In genomic region chr9:14136646-14137370, GRCh38 we compare ENCODE assay signal across 1 cellular context.
A peak's percentile ranks its signal among the peaks of the same experiment; 100 is the strongest.
TF ChIP-seq lines count a peak whose summit lies in the region.

No MANE protein-coding gene starts in this region.

TF ChIP-seq in HEK293, 187 proteins besides CTCF, POLR2A, EP300 and RAD21 (continued from another document and continues in another):
- no peak for TF ChIP-seq PATZ1 (tag by site-specific recombination; IDR thresholded peaks at IDR 0.05)
- no peak for TF ChIP-seq ZNF747 (tag by site-specific recombination; IDR thresholded peaks at IDR 0.05)
- peak; percentile 90 for TF ChIP-seq FEZF1 (tag by site-specific recombination; IDR thresholded peaks at IDR 0.05)
- no peak for TF ChIP-seq SP3 (tag by site-specific recombination; IDR thresholded peaks at IDR 0.05)
- TF ChIP-seq ZNF670 (tag by site-specific recombination; IDR thresholded peaks at IDR 0.05; ENCODE audit: low read depth), result no peak
- no peak for TF ChIP-seq ZNF585B (tag by site-specific recombination; IDR thresholded peaks at IDR 0.05)
- no peak; the same call in 1 of the 2 replicates for TF ChIP-seq ZBTB1 (tag by site-specific recombination; IDR thresholded peaks at IDR 0.05)
- TF ChIP-seq ZNF16 (tag by site-specific recombination; IDR thresholded peaks at IDR 0.05; ENCODE audit: low read depth), result no peak
- peak; percentile 56; the same call in 1 of the 2 replicates for TF ChIP-seq BCL11A (tag by site-specific recombination; IDR thresholded peaks at IDR 0.05; ENCODE audit: low read depth)
- no peak for TF ChIP-seq GLIS2 (tag by site-specific recombination; IDR thresholded peaks at IDR 0.05)
- no peak for TF ChIP-seq ZXDB (tag by site-specific recombination; IDR thresholded peaks at IDR 0.05)
- TF ChIP-seq ZNF560 (tag by site-specific recombination; IDR thresholded peaks at IDR 0.05; ENCODE audit: borderline replicate concordance), result no peak
- no peak for TF ChIP-seq SP2 (tag by site-specific recombination; IDR thresholded peaks at IDR 0.05)
- TF ChIP-seq ZNF394 (tag by site-specific recombination; IDR thresholded peaks at IDR 0.05; ENCODE audit: borderline replicate concordance), result no peak; the same call in 1 of the 2 replicates
- TF ChIP-seq ZSCAN18 (tag by site-specific recombination; IDR thresholded peaks at IDR 0.05), result no peak
- peak; percentile 78 for TF ChIP-seq INSM2 (tag by site-specific recombination; IDR thresholded peaks at IDR 0.05)
- TF ChIP-seq ZNF37A (tag by site-specific recombination; IDR thresholded peaks at IDR 0.05), result no peak
- no peak for TF ChIP-seq ZNF274 (IDR thresholded peaks at IDR 0.05; ENCODE audit: low read length)
- TF ChIP-seq ZNF274 (tag by site-specific recombination; IDR thresholded peaks at IDR 0.05; ENCODE audit: borderline replicate concordance), result no peak
- TF ChIP-seq ZNF146 (tag by site-specific recombination; IDR thresholded peaks at IDR 0.05), result no peak
- peak; percentile 94 for TF ChIP-seq ZNF600 (tag by site-specific recombination; IDR thresholded peaks at IDR 0.05)
- TF ChIP-seq ZNF280C (tag by site-specific recombination; IDR thresholded peaks at IDR 0.05), result no peak
- TF ChIP-seq ZNF426 (tag by site-specific recombination; IDR thresholded peaks at IDR 0.05), result no peak
- peak; percentile 49; the same call in 1 of the 2 replicates for TF ChIP-seq ZNF629 (tag by site-specific recombination; IDR thresholded peaks at IDR 0.05)
- TF ChIP-seq ZFP41 (tag by site-specific recombination; IDR thresholded peaks at IDR 0.05; ENCODE audit: borderline replicate concordance), result no peak
- no peak for TF ChIP-seq ZNF626 (tag by site-specific recombination; IDR thresholded peaks at IDR 0.05)
- TF ChIP-seq BCL11B (tag by site-specific recombination; IDR thresholded peaks at IDR 0.05; ENCODE audit: low read depth), result no peak
- peak; percentile 90 for TF ChIP-seq SCRT2 (tag by site-specific recombination; IDR thresholded peaks at IDR 0.05)
- no peak for TF ChIP-seq ZNF501 (tag by site-specific recombination; IDR thresholded peaks at IDR 0.05)
- no peak for TF ChIP-seq ZNF341 (tag by site-specific recombination; IDR thresholded peaks at IDR 0.05; ENCODE audit: low read depth)
- no peak for TF ChIP-seq ZNF214 (tag by site-specific recombination; IDR thresholded peaks at IDR 0.05; ENCODE audit: borderline replicate concordance)
- TF ChIP-seq ZNF169 (tag by site-specific recombination; IDR thresholded peaks at IDR 0.05), result no peak
- TF ChIP-seq ZNF132 (tag by site-specific recombination; IDR thresholded peaks at IDR 0.05; ENCODE audit: borderline replicate concordance), result no peak
- TF ChIP-seq ZNF76 (tag by site-specific recombination; IDR thresholded peaks at IDR 0.05; ENCODE audit: borderline replicate concordance, low read depth), result no peak
- TF ChIP-seq ZNF433 (tag by site-specific recombination; IDR thresholded peaks at IDR 0.05; ENCODE audit: low read depth), result no peak
- no peak for TF ChIP-seq PRDM10 (tag by site-specific recombination; IDR thresholded peaks at IDR 0.05)
- no peak for TF ChIP-seq ZNF350 (tag by site-specific recombination; IDR thresholded peaks at IDR 0.05)
- 0 out of 2 replicates have a peak, but pooled peaks have one; percentile 21 for TF ChIP-seq TCF7L2 (IDR thresholded peaks at IDR 0.05; ENCODE audit: borderline replicate concordance, low read depth, low read length)
- no peak for TF ChIP-seq ZNF26 (tag by site-specific recombination; IDR thresholded peaks at IDR 0.05)
- no peak for TF ChIP-seq KLF1 (tag by site-specific recombination; IDR thresholded peaks at IDR 0.05)
- no peak for TF ChIP-seq ZNF121 (tag by site-specific recombination; IDR thresholded peaks at IDR 0.05)
- peak; percentile 41 for TF ChIP-seq ZBTB17 (tag by site-specific recombination; IDR thresholded peaks at IDR 0.05)
- no peak for TF ChIP-seq ZNF202 (tag by site-specific recombination; IDR thresholded peaks at IDR 0.05; ENCODE audit: borderline replicate concordance)
- no peak for TF ChIP-seq ZNF677 (tag by site-specific recombination; IDR thresholded peaks at IDR 0.05)
- TF ChIP-seq YY2 (tag by site-specific recombination; IDR thresholded peaks at IDR 0.05), result no peak
- no peak for TF ChIP-seq ZFP3 (tag by site-specific recombination; IDR thresholded peaks at IDR 0.05; ENCODE audit: low read depth)
- no peak for TF ChIP-seq ZBTB10 (tag by site-specific recombination; IDR thresholded peaks at IDR 0.05)
- no peak for TF ChIP-seq ZNF660 (tag by site-specific recombination; IDR thresholded peaks at IDR 0.05)
- TF ChIP-seq AEBP2 (tag by site-specific recombination; IDR thresholded peaks at IDR 0.05; ENCODE audit: borderline replicate concordance), result no peak
- no peak for TF ChIP-seq ZNF558 (tag by site-specific recombination; IDR thresholded peaks at IDR 0.05)
- TF ChIP-seq ZNF837 (tag by site-specific recombination; IDR thresholded peaks at IDR 0.05), result no peak
- TF ChIP-seq ZNF48 (tag by site-specific recombination; IDR thresholded peaks at IDR 0.05), result no peak
